Comparison of ENCODE assay signal across 27 cellular contexts in genomic region chr3:100185847-100186246, GRCh38.
DNase-seq lines count a peak whose midpoint lies in the region; ATAC-seq, FAIRE-seq and TF ChIP-seq lines count a peak whose summit lies in the region.
"Had no signal": no experiment of that assay in that cellular context is flagged by ENCODE, and none has a peak within 500 bp of the region (broad histone marks: within the 10 kb centered on the region; RNA-seq: fewer than 3 reads in every experiment).

No MANE protein-coding gene starts in this region.

- peaks cover 0 to 9% (median 2%) of the 10 kb centered on the region in 11 experiments; a peak in 7 of 22 replicates for H3K36me3 ChIP-seq in BLaER1 treated with 17β-estradiol and CSF1 and Interleukin-3, amounts not matched to agents 10 nM and 100 nM
- H3K36me3 ChIP-seq in left ventricle myocardium inferior: no peaks in the 10 kb centered on the region
- H3K36me3 ChIP-seq: neural progenitor cell, prostate gland, thoracic aorta had no signal

- H3K9me3 ChIP-seq in A549: no peaks in the 10 kb centered on the region
- H3K9me3 ChIP-seq in BLaER1 treated with 17β-estradiol and CSF1 and Interleukin-3, amounts not matched to agents 10 nM and 100 nM (replicated peaks in 1 of 11): peaks cover 2 to 25% (median 15%) of the 10 kb centered on the region in 11 experiments; a peak in 20 of 22 replicates
- no peaks in the 10 kb centered on the region for H3K9me3 ChIP-seq in left ventricle myocardium inferior (replicated peaks)
- H3K9me3 ChIP-seq: prostate gland, thoracic aorta had no signal

- H3K27me3 ChIP-seq in BLaER1 treated with 17β-estradiol and CSF1 and Interleukin-3, amounts not matched to agents 10 nM and 100 nM: no peaks in the 10 kb centered on the region
- no peaks in the 10 kb centered on the region for H3K27me3 ChIP-seq in left ventricle myocardium inferior (ENCODE audit: low read depth)
- H3K27me3 ChIP-seq: dorsolateral prefrontal cortex, neural progenitor cell had no signal

- H3K9ac ChIP-seq in BLaER1 treated with 17β-estradiol and CSF1 and Interleukin-3, amounts not matched to agents 10 nM and 100 nM: no peak overlapping the region; a peak in 1 of 22 replicates
- H3K9ac ChIP-seq: neural progenitor cell had no signal

- peak; percentile 58 to 69; a peak in 2 of 6 replicates for ATAC-seq in A549
- ATAC-seq in HG02798 (IDR thresholded peaks at IDR 0.05; ENCODE audit: poor library complexity, unreplicated experiment): no peak
- no peak for ATAC-seq in HG02870 (IDR thresholded peaks at IDR 0.05; ENCODE audit: unreplicated experiment)
- ATAC-seq: activated CD8-positive, alpha-beta T cell treated with anti-CD3 and anti-CD28 coated beads, Interleukin-2, amount 10 ng/mL, durations not matched to agents 7 days and 5 days had no signal

- intact Hi-C loops in left ventricle myocardium inferior (cut with micrococcal nuclease): no loop called here

- H3K4me3 ChIP-seq in A549: no peak overlapping the region
- H3K4me3 ChIP-seq in BLaER1 treated with 17β-estradiol and CSF1 and Interleukin-3, amounts not matched to agents 10 nM and 100 nM: no peak overlapping the region
- H3K4me3 ChIP-seq in left ventricle myocardium inferior: no peak overlapping the region
- H3K4me3 ChIP-seq: dorsolateral prefrontal cortex, neural progenitor cell, prostate gland, thoracic aorta had no signal

- DNase-seq in A549 (ENCODE audit: low read depth in 1 of 2, low spot score in 1 of 2): no peak
- DNase-seq in NCI-H2171 treated with DMSO at 0.1 percent for 48 hours (lab: John Stamatoyannopoulos, UW): peak; percentile 54
- DNase-seq in left ventricle myocardium inferior: no peak
- no peak for DNase-seq in stimulated activated CD4-positive, alpha-beta T cell treated with anti-CD3 and anti-CD28 coated beads, Interleukin-2, amount 100 ng/mL, for 24 hours
- DNase-seq in H4 (ENCODE audit: low spot score): no peak
- DNase-seq: activated CD4-positive, CD25-positive, alpha-beta regulatory T cell treated with anti-CD3 and anti-CD28 coated beads, Interleukin-2, amount 50 U/mL, for 72 hours; activated CD8-positive, alpha-beta T cell treated with anti-CD3 and anti-CD28 coated beads, Interleukin-2, amount 10 ng/mL, durations not matched to agents 7 days and 5 days; activated naive CD4-positive, alpha-beta T cell; activated T-cell treated with anti-CD3 and anti-CD28 coated beads, Interleukin-2, amount 50 U/mL, for 24 hours; amniotic stem cell; CD4-positive, alpha-beta memory T cell; DMS79; dorsolateral prefrontal cortex; NCI-H510A treated with DMSO at 0.1 percent for 48 hours; RPMI8226; stimulated activated CD4-positive, alpha-beta T cell treated with anti-CD3 and anti-CD28 coated beads, Interleukin-4, amount 100 ng/mL, for 1 hour; stimulated activated naive CD4-positive, alpha-beta T cell had no signal

- TF ChIP-seq POLR2A in A549 (IDR thresholded peaks at IDR 0.05; ENCODE audit: low read length): no peak

- H3K4me2 ChIP-seq in A549: no peak overlapping the region
- H3K4me2 ChIP-seq in BLaER1 treated with 17β-estradiol and CSF1 and Interleukin-3, amounts not matched to agents 10 nM and 100 nM: peak overlapping the region; percentile 49 to 73 (median 60)
- H3K4me2 ChIP-seq: neural progenitor cell had no signal

- H3K4me1 ChIP-seq in A549: no peaks in the 10 kb centered on the region
- H3K4me1 ChIP-seq in BLaER1 treated with 17β-estradiol and CSF1 and Interleukin-3, amounts not matched to agents 10 nM and 100 nM: peaks cover 24 to 36% (median 30%) of the 10 kb centered on the region in 10 experiments
- peaks cover 27% of the 10 kb centered on the region for H3K4me1 ChIP-seq in left ventricle myocardium inferior
- H3K4me1 ChIP-seq: neural progenitor cell, prostate gland had no signal

- TF ChIP-seq EP300 in A549 (IDR thresholded peaks at IDR 0.05): no peak

- CTCF ChIA-PET in A549 (lab: Yijun Ruan, JAX): interaction anchor here (0.6 to 0.8 kb wide), 2 partner anchors 12 to 343 kb away, joined by 3 to 4 read pairs; no protein-coding TSS in a partner anchor

- no peak for TF ChIP-seq RAD21 in A549 (conservative IDR thresholded peaks at IDR 0.05 in 1 of 2, IDR thresholded peaks at IDR 0.05 in 1 of 2)

- WGBS in A549 (ENCODE audit: missing lambda C conversion rate): 68% methylated on average over 5 of the region's 5 CpGs

- FAIRE-seq in A549 (lab: Jason Lieb, UNC): no peak
- FAIRE-seq: bronchial epithelial cell, GM12892, GM19239, small intestine had no signal

- no peaks in the 10 kb centered on the region for H4K20me1 ChIP-seq in BLaER1 treated with 17β-estradiol and CSF1 and Interleukin-3, amounts not matched to agents 10 nM and 100 nM

- TF ChIP-seq CTCF in A549 (IDR thresholded peaks at IDR 0.05): no peak
- peak; percentile 39 for TF ChIP-seq CTCF in left ventricle myocardium inferior (IDR thresholded peaks at IDR 0.05; ENCODE audit: borderline replicate concordance)

- H3K27ac ChIP-seq in A549 (no peak overlapping the region), left ventricle myocardium inferior (replicated peaks) (peak overlapping the region; percentile 49)
- H3K27ac ChIP-seq in BLaER1 treated with 17β-estradiol and CSF1 and Interleukin-3, amounts not matched to agents 10 nM and 100 nM: peak overlapping the region in 3 of 11 experiments; percentile 32 to 47 (median 43); a peak in 3 of 22 replicates
- H3K27ac ChIP-seq: neural progenitor cell, prostate gland, thoracic aorta had no signal

- POLR2A ChIA-PET in A549 (lab: Yijun Ruan, JAX): interaction anchor here (0.6 kb wide), 2 partner anchors 11 to 344 kb away, joined by 4 to 5 read pairs; no protein-coding TSS in a partner anchor

TF ChIP-seq in A549, 52 proteins besides CTCF, POLR2A, EP300 and RAD21:
- TF ChIP-seq HES2 (IDR thresholded peaks at IDR 0.05) (no peak), HDAC2 (IDR thresholded peaks at IDR 0.05) (no peak), CBX8 (IDR thresholded peaks at IDR 0.05) (no peak), MAFK (IDR thresholded peaks at IDR 0.05; ENCODE audit: partially characterized antibody) (no peak), MYC (IDR thresholded peaks at IDR 0.05; ENCODE audit: borderline replicate concordance, low read length) (no peak), SMC3 (IDR thresholded peaks at IDR 0.05) (no peak), HOXB13 (CRISPR knock-in tag; IDR thresholded peaks at IDR 0.05; ENCODE audit: low read depth) (no peak), NPAS2 (CRISPR knock-in tag; IDR thresholded peaks at IDR 0.05; ENCODE audit: borderline replicate concordance) (no peak), HEYL (CRISPR knock-in tag; IDR thresholded peaks at IDR 0.05) (no peak), MAX (IDR thresholded peaks at IDR 0.05) (no peak), CEBPB (IDR thresholded peaks at IDR 0.05) (no peak), BCL3 (IDR thresholded peaks at IDR 0.05) (no peak)

Comparison
In these comparisons a context has a peak if more than half of its experiments do, and no peak if none do; other contexts are left out.
1. ATAC-seq: peak in A549 (2 of 2); none in HG02798 (single experiment) and HG02870 (single experiment).